In the genomic region with DNA sequence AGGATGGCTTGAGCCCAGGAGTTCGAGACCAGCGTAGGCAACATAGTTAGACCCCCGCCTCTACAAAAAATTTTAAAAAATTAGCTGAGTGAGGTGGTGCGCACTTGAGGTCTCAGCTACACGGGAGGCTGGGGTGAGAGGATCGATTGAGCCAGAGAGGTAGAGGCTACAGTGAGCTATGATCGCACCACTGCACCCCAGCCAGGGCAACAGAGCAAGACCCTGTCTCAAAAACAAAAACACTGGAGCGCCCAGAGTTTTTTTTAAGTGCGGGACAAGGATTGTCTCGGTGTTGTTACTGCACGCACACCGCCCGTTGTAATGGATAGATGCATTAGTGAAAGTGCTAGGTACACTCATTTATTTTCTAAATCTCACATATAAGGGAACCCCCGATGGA, we compare ENCODE assay signal across 8 cellular contexts. TPM values are rescaled to one million over a fixed set of nuclear protein-coding genes. Genes with fewer than 3 reads are reported as not detected.
DNase-seq lines count a peak whose midpoint lies in the region; ATAC-seq and TF ChIP-seq lines count a peak whose summit lies in the region.

No MANE protein-coding gene starts in this region.

- no peaks in the 10 kb centered on the region for H3K9me2 ChIP-seq in GM23338 (ENCODE audit: insufficient read depth)

- no peaks in the 10 kb centered on the region for H3K79me2 ChIP-seq in GM23338 (replicated peaks; ENCODE audit: insufficient read depth)
- H3K79me2 ChIP-seq in smooth muscle cell (ENCODE audit: low read depth): no peaks in the 10 kb centered on the region

- intact Hi-C loops in right cardiac atrium (cut with DNase I): no loop called here

- no peaks in the 10 kb centered on the region; the same call in 2 of the 3 replicates for H3K9me3 Mint-ChIP-seq in GM23338

- H3K4me1 ChIP-seq in GM23338 (ENCODE audit: insufficient read depth): peaks cover 33% of the 10 kb centered on the region
- peaks cover 4% of the 10 kb centered on the region for H3K4me1 ChIP-seq in right cardiac atrium (ENCODE audit: control insufficient read depth, insufficient read depth, low read length)
- H3K4me1 ChIP-seq in smooth muscle cell (ENCODE audit: low read depth): peaks cover 28% of the 10 kb centered on the region

- H3K4me2 ChIP-seq in GM23338 (peak overlapping the region; percentile 96), smooth muscle cell (peak overlapping the region; percentile 91)

- TF ChIP-seq CTCF in GM23338 (conservative IDR thresholded peaks at IDR 0.05; ENCODE audit: low read depth in 2 of 2): no peak
- TF ChIP-seq CTCF in WERI-Rb-1 (IDR thresholded peaks at IDR 0.05; ENCODE audit: low read depth, low read length): no peak
- TF ChIP-seq CTCF in smooth muscle cell (IDR thresholded peaks at IDR 0.05; ENCODE audit: borderline replicate concordance, insufficient read depth, poor library complexity, severe bottlenecking): no peak

- peak overlapping the region; percentile 84 for H3K4me3 Mint-ChIP-seq in GM23338

- DNase-seq in GM23338 (ENCODE audit: low spot score): no peak
- DNase-seq in WERI-Rb-1: no peak
- peak in 1 of 3 donors; percentile 22 for DNase-seq in right cardiac atrium
- DNase-seq in smooth muscle cell (lab: John Stamatoyannopoulos, UW; ENCODE audit: unreplicated experiment): no peak
- no peak for DNase-seq in mucosa of gallbladder (ENCODE audit: low spot score)
- no peak for DNase-seq in NOMO-1 treated with dmso at 0.1 percent for 144 hours (lab: John Stamatoyannopoulos, UW; ENCODE audit: unreplicated experiment)
- DNase-seq in AG08396 (ENCODE audit: low spot score): no peak
- no peak for DNase-seq in NCI-H1436 treated with DMSO at 0.1 percent for 48 hours (lab: John Stamatoyannopoulos, UW)

- ATAC-seq in GM23338 (no peak), right cardiac atrium (no peak)

- peak overlapping the region; percentile 99 for H2AFZ ChIP-seq in GM23338
- peak overlapping the region; percentile 59 for H2AFZ ChIP-seq in smooth muscle cell (ENCODE audit: low read depth)

- H3K4me3 ChIP-seq in GM23338 (peak overlapping the region; percentile 97), WERI-Rb-1 (ENCODE audit: low read depth, low read length) (peak overlapping the region; percentile 55), right cardiac atrium (ENCODE audit: low read length) (peak overlapping the region; percentile 94), smooth muscle cell (peak overlapping the region; percentile 64)

- H3K36me3 Mint-ChIP-seq in GM23338 (ENCODE audit: low read depth): peaks cover 3% of the 10 kb centered on the region; the same call in 1 of the 3 replicates

- peak overlapping the region; percentile 85 for H3K9ac ChIP-seq in smooth muscle cell (ENCODE audit: low read depth)

- H3K27me3 ChIP-seq in GM23338 (ENCODE audit: insufficient read depth) (peaks cover 30% of the 10 kb centered on the region), WERI-Rb-1 (ENCODE audit: insufficient read depth, low read depth, severe bottlenecking) (peaks cover 6% of the 10 kb centered on the region), right cardiac atrium (ENCODE audit: control insufficient read depth, insufficient read depth) (no peaks in the 10 kb centered on the region), smooth muscle cell (ENCODE audit: low read depth) (no peaks in the 10 kb centered on the region)

- H3K9me3 ChIP-seq in WERI-Rb-1 (ENCODE audit: severe bottlenecking) (no peaks in the 10 kb centered on the region), right cardiac atrium (ENCODE audit: control insufficient read depth, low read length) (no peaks in the 10 kb centered on the region), smooth muscle cell (replicated peaks; ENCODE audit: low read depth) (no peaks in the 10 kb centered on the region)

- H4K20me1 ChIP-seq in GM23338 (replicated peaks; ENCODE audit: insufficient read depth): no peaks in the 10 kb centered on the region; the same call in 1 of the 2 replicates
- no peaks in the 10 kb centered on the region for H4K20me1 ChIP-seq in smooth muscle cell (ENCODE audit: low read depth)

- peaks cover 29% of the 10 kb centered on the region for H3K27me3 Mint-ChIP-seq in GM23338 (ENCODE audit: insufficient read depth, low read depth, poor library complexity)

- H3K4me1 Mint-ChIP-seq in GM23338: peaks cover 25% of the 10 kb centered on the region

- H3K27ac Mint-ChIP-seq in GM23338: no peak overlapping the region

- H3K27ac ChIP-seq in GM23338 (ENCODE audit: low read depth): no peak overlapping the region
- peak overlapping the region; percentile 42 for H3K27ac ChIP-seq in WERI-Rb-1
- no peak overlapping the region for H3K27ac ChIP-seq in right cardiac atrium (ENCODE audit: low read length)
- peak overlapping the region; percentile 88 for H3K27ac ChIP-seq in smooth muscle cell (ENCODE audit: low read depth)

- WGBS in right cardiac atrium: 54% methylated on average over 14 of the region's 14 CpGs
- 51% methylated on average over 14 of the region's 14 CpGs for WGBS in smooth muscle cell (ENCODE audit: low lambda C conversion rate)

- no peaks in the 10 kb centered on the region; the same call in 1 of the 2 replicates for H3K36me3 ChIP-seq in GM23338 (ENCODE audit: insufficient read depth)
- H3K36me3 ChIP-seq in WERI-Rb-1: no peaks in the 10 kb centered on the region
- H3K36me3 ChIP-seq in smooth muscle cell (ENCODE audit: low read depth): no peaks in the 10 kb centered on the region

- peaks cover 28% of the 10 kb centered on the region; the same call in 1 of the 2 replicates for H3F3A ChIP-seq in GM23338 (replicated peaks; ENCODE audit: low read depth)
- peaks cover 11% of the 10 kb centered on the region for H3F3A ChIP-seq in smooth muscle cell (ENCODE audit: low read depth)

TF ChIP-seq in GM23338, 12 proteins besides CTCF, POLR2A, EP300 and RAD21 (continues in another document):
- TF ChIP-seq JUNB (IDR thresholded peaks at IDR 0.05; ENCODE audit: unreplicated experiment): no peak
- TF ChIP-seq, protein P1, sequence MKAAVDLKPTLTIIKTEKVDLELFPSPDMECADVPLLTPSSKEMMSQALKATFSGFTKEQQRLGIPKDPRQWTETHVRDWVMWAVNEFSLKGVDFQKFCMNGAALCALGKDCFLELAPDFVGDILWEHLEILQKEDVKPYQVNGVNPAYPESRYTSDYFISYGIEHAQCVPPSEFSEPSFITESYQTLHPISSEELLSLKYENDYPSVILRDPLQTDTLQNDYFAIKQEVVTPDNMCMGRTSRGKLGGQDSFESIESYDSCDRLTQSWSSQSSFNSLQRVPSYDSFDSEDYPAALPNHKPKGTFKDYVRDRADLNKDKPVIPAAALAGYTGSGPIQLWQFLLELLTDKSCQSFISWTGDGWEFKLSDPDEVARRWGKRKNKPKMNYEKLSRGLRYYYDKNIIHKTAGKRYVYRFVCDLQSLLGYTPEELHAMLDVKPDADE (IDR thresholded peaks at IDR 0.05): no peak
- no peak for TF ChIP-seq NANOG (IDR thresholded peaks at IDR 0.05; ENCODE audit: borderline replicate concordance)
- TF ChIP-seq CREB1 (CRISPR knock-in tag; IDR thresholded peaks at IDR 0.05; ENCODE audit: low read depth): no peak
- TF ChIP-seq POLR2AphosphoS5 (IDR thresholded peaks at IDR 0.05; ENCODE audit: low read depth): no peak
- no peak for TF ChIP-seq EZH2phosphoT487 (IDR thresholded peaks at IDR 0.05; ENCODE audit: unreplicated experiment)
- no peak for TF ChIP-seq STAT1 (IDR thresholded peaks at IDR 0.05; ENCODE audit: unreplicated experiment)
- no peak for TF ChIP-seq ZNF114 (CRISPR knock-in tag; IDR thresholded peaks at IDR 0.05)
- no peak for TF ChIP-seq EZH2 (IDR thresholded peaks at IDR 0.05; ENCODE audit: low read depth, unreplicated experiment)
- TF ChIP-seq, protein P2, sequence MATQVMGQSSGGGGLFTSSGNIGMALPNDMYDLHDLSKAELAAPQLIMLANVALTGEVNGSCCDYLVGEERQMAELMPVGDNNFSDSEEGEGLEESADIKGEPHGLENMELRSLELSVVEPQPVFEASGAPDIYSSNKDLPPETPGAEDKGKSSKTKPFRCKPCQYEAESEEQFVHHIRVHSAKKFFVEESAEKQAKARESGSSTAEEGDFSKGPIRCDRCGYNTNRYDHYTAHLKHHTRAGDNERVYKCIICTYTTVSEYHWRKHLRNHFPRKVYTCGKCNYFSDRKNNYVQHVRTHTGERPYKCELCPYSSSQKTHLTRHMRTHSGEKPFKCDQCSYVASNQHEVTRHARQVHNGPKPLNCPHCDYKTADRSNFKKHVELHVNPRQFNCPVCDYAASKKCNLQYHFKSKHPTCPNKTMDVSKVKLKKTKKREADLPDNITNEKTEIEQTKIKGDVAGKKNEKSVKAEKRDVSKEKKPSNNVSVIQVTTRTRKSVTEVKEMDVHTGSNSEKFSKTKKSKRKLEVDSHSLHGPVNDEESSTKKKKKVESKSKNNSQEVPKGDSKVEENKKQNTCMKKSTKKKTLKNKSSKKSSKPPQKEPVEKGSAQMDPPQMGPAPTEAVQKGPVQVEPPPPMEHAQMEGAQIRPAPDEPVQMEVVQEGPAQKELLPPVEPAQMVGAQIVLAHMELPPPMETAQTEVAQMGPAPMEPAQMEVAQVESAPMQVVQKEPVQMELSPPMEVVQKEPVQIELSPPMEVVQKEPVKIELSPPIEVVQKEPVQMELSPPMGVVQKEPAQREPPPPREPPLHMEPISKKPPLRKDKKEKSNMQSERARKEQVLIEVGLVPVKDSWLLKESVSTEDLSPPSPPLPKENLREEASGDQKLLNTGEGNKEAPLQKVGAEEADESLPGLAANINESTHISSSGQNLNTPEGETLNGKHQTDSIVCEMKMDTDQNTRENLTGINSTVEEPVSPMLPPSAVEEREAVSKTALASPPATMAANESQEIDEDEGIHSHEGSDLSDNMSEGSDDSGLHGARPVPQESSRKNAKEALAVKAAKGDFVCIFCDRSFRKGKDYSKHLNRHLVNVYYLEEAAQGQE (IDR thresholded peaks at IDR 0.05; ENCODE audit: unreplicated experiment): no peak

RNA-seq across cellular contexts. Expression of a gene that starts 37.1 kb away (rescaled TPM):
- 16.8 and 32.1 TPM in 2 replicates for total RNA-seq in GM23338 (2014; rRNA removed; shearing (Covaris generic))
- polyA plus RNA-seq in GM23338 (2016; fragmentation: Nextera tagmentation; extraction: Ambion mirVana): 6.6 and 7.8 TPM in 2 replicates
- 1 to 10 TPM; 3.8 to 5.9 (median 4.5) TPM for total RNA-seq in right cardiac atrium
- 3.0 TPM for polyA plus RNA-seq in right cardiac atrium
- 4.1 and 4.9 TPM in 2 replicates for total RNA-seq in smooth muscle cell
- 3.9 and 7.1 TPM in 2 replicates for polyA plus RNA-seq in smooth muscle cell
- 17.6 TPM for total RNA-seq in mucosa of gallbladder

Comparison
In these comparisons a context has a peak if more than half of its experiments do, and no peak if none do; other contexts are left out.
1. H3K27ac ChIP-seq: peak in WERI-Rb-1 (single experiment) and smooth muscle cell (single experiment); none in GM23338 (single experiment) and right cardiac atrium (single experiment).
2. Peak in every context shown above with its lines, with median percentiles within 50 percentile points of each other: H3K4me3 ChIP-seq.